Comparison of ENCODE assay signal across 21 cellular contexts in the genomic region with DNA sequence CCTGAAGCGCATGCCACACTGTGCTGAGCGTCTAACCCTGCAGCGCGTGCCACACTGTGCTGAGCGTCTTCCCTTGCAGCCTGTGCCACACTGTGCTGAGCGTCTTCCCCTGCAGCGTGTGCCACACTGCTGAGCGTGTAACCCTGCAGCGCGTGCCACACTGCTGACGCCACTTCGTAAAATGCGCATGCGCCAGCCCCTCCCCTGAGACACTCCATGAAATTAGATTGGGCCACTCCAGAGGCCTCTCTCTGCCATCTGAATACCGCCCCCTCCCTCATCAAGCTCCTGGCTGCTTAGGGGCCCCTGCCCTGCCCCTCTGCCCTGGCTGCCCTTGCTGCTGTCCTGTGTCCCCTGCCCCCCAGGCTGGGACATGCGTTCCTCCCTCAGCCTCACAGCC.
DNase-seq lines count a peak whose midpoint lies in the region; ATAC-seq and TF ChIP-seq lines count a peak whose summit lies in the region.
"Had no signal": no experiment of that assay in that cellular context is flagged by ENCODE, and none has a peak within 500 bp of the region (broad histone marks: within the 10 kb centered on the region; RNA-seq: fewer than 3 reads in every experiment).

No MANE protein-coding gene starts in this region.

- no peaks in the 10 kb centered on the region for H3K9me2 ChIP-seq in GM23338 (ENCODE audit: insufficient read depth)

- no peaks in the 10 kb centered on the region; the same call in 1 of the 2 replicates for H4K20me1 ChIP-seq in GM23338 (replicated peaks; ENCODE audit: insufficient read depth)

- ATAC-seq in GM23338 (peak; percentile 21; the same call in 1 of the 3 replicates), T-helper 17 cell (no peak), HG03439 (IDR thresholded peaks at IDR 0.05; ENCODE audit: unreplicated experiment) (no peak)
- ATAC-seq: HepG2 had no signal

- peaks cover 8% of the 10 kb centered on the region for H3K36me3 ChIP-seq in BE2C
- no peaks in the 10 kb centered on the region for H3K36me3 ChIP-seq in GM23338 (ENCODE audit: insufficient read depth)
- H3K36me3 ChIP-seq: HAP-1 had no signal

- H3K27me3 Mint-ChIP-seq in GM23338 (ENCODE audit: insufficient read depth, low read depth, poor library complexity) (peaks cover 4% of the 10 kb centered on the region), T-helper 17 cell (no peaks in the 10 kb centered on the region)
- H3K27me3 Mint-ChIP-seq: B cell; CD8-positive, alpha-beta memory T cell had no signal

- H3K4me3 Mint-ChIP-seq in GM23338 (no peak overlapping the region), T-helper 17 cell (no peak overlapping the region)
- H3K4me3 Mint-ChIP-seq: B cell had no signal

- H3F3A ChIP-seq in GM23338 (replicated peaks; ENCODE audit: low read depth) = no peaks in the 10 kb centered on the region

- no peak overlapping the region for H3K4me2 ChIP-seq in GM23338

- peak overlapping the region; percentile 47 for H3K4me3 ChIP-seq in BE2C (ENCODE audit: low read depth, low read length)
- no peak overlapping the region for H3K4me3 ChIP-seq in GM23338
- H3K4me3 ChIP-seq: HAP-1, SJCRH30 had no signal

- H3K4me1 ChIP-seq in BE2C = peaks cover 21% of the 10 kb centered on the region
- H3K4me1 ChIP-seq in GM23338 (ENCODE audit: insufficient read depth) = no peaks in the 10 kb centered on the region
- H3K4me1 ChIP-seq: HAP-1, SJCRH30 had no signal

- H3K27ac Mint-ChIP-seq in GM23338 (no peak overlapping the region), T-helper 17 cell (peak overlapping the region; percentile 72)
- H3K27ac Mint-ChIP-seq: B cell had no signal

- H3K9me3 ChIP-seq in BE2C (no peaks in the 10 kb centered on the region), T-helper 17 cell (ENCODE audit: control insufficient read depth, low read length, poor library complexity, severe bottlenecking) (no peaks in the 10 kb centered on the region)
- H3K9me3 ChIP-seq: HAP-1, SJCRH30 had no signal

- H3K79me2 ChIP-seq in GM23338 (replicated peaks; ENCODE audit: insufficient read depth) = no peaks in the 10 kb centered on the region

- H3K36me3 Mint-ChIP-seq in GM23338 (ENCODE audit: low read depth) = no peaks in the 10 kb centered on the region
- H3K36me3 Mint-ChIP-seq in T-helper 17 cell (ENCODE audit: low read depth) = peaks cover 6% of the 10 kb centered on the region

- H3K27ac ChIP-seq in GM23338 (ENCODE audit: low read depth) = no peak overlapping the region
- H3K27ac ChIP-seq: SJCRH30 had no signal

- DNase-seq in BE2C (peak; percentile 91), GM23338 (ENCODE audit: low spot score) (no peak), T-helper 17 cell (no peak), left kidney (ENCODE audit: low read depth, low spot score) (peak; percentile 62), hippocampal formation (lab: John Stamatoyannopoulos, UW) (no peak), iPS-NIHi11 (ENCODE audit: low spot score) (no peak)
- DNase-seq: ACHN; CD8-positive, alpha-beta memory T cell; DND-41; Karpas-422; NCI-H1105 treated with DMSO at 0.1 percent for 48 hours; NCI-H2029 treated with DMSO at 0.1 percent for 48 hours; NCI-H524 treated with DMSO at 0.1 percent for 48 hours; NK-92 treated with Interleukin-12 subunit alpha and Interleukin-12 subunit beta, amount 100 ng/mL, for 24 hours; OCI-M1; RPMI8226; SJCRH30 had no signal

- no peaks in the 10 kb centered on the region for H3K9me3 Mint-ChIP-seq in GM23338
- H3K9me3 Mint-ChIP-seq: CD8-positive, alpha-beta memory T cell had no signal

- no peak for TF ChIP-seq CTCF in BE2C (IDR thresholded peaks at IDR 0.05; ENCODE audit: low read depth, low read length)
- no peak for TF ChIP-seq CTCF in GM23338 (conservative IDR thresholded peaks at IDR 0.05; ENCODE audit: low read depth in 2 of 2)

- no peak overlapping the region for H2AFZ ChIP-seq in GM23338

- H3K4me1 Mint-ChIP-seq in GM23338 = peaks cover 7% of the 10 kb centered on the region; the same call in 2 of the 3 replicates
- H3K4me1 Mint-ChIP-seq in T-helper 17 cell = peaks cover 29% of the 10 kb centered on the region

- H3K27me3 ChIP-seq in BE2C (no peaks in the 10 kb centered on the region), GM23338 (ENCODE audit: insufficient read depth) (no peaks in the 10 kb centered on the region)
- H3K27me3 ChIP-seq: SJCRH30 had no signal

TF ChIP-seq in GM23338, 12 proteins besides CTCF, POLR2A, EP300 and RAD21:
- TF ChIP-seq, protein P1, sequence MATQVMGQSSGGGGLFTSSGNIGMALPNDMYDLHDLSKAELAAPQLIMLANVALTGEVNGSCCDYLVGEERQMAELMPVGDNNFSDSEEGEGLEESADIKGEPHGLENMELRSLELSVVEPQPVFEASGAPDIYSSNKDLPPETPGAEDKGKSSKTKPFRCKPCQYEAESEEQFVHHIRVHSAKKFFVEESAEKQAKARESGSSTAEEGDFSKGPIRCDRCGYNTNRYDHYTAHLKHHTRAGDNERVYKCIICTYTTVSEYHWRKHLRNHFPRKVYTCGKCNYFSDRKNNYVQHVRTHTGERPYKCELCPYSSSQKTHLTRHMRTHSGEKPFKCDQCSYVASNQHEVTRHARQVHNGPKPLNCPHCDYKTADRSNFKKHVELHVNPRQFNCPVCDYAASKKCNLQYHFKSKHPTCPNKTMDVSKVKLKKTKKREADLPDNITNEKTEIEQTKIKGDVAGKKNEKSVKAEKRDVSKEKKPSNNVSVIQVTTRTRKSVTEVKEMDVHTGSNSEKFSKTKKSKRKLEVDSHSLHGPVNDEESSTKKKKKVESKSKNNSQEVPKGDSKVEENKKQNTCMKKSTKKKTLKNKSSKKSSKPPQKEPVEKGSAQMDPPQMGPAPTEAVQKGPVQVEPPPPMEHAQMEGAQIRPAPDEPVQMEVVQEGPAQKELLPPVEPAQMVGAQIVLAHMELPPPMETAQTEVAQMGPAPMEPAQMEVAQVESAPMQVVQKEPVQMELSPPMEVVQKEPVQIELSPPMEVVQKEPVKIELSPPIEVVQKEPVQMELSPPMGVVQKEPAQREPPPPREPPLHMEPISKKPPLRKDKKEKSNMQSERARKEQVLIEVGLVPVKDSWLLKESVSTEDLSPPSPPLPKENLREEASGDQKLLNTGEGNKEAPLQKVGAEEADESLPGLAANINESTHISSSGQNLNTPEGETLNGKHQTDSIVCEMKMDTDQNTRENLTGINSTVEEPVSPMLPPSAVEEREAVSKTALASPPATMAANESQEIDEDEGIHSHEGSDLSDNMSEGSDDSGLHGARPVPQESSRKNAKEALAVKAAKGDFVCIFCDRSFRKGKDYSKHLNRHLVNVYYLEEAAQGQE (IDR thresholded peaks at IDR 0.05; ENCODE audit: unreplicated experiment) = no peak
- TF ChIP-seq, protein P2, sequence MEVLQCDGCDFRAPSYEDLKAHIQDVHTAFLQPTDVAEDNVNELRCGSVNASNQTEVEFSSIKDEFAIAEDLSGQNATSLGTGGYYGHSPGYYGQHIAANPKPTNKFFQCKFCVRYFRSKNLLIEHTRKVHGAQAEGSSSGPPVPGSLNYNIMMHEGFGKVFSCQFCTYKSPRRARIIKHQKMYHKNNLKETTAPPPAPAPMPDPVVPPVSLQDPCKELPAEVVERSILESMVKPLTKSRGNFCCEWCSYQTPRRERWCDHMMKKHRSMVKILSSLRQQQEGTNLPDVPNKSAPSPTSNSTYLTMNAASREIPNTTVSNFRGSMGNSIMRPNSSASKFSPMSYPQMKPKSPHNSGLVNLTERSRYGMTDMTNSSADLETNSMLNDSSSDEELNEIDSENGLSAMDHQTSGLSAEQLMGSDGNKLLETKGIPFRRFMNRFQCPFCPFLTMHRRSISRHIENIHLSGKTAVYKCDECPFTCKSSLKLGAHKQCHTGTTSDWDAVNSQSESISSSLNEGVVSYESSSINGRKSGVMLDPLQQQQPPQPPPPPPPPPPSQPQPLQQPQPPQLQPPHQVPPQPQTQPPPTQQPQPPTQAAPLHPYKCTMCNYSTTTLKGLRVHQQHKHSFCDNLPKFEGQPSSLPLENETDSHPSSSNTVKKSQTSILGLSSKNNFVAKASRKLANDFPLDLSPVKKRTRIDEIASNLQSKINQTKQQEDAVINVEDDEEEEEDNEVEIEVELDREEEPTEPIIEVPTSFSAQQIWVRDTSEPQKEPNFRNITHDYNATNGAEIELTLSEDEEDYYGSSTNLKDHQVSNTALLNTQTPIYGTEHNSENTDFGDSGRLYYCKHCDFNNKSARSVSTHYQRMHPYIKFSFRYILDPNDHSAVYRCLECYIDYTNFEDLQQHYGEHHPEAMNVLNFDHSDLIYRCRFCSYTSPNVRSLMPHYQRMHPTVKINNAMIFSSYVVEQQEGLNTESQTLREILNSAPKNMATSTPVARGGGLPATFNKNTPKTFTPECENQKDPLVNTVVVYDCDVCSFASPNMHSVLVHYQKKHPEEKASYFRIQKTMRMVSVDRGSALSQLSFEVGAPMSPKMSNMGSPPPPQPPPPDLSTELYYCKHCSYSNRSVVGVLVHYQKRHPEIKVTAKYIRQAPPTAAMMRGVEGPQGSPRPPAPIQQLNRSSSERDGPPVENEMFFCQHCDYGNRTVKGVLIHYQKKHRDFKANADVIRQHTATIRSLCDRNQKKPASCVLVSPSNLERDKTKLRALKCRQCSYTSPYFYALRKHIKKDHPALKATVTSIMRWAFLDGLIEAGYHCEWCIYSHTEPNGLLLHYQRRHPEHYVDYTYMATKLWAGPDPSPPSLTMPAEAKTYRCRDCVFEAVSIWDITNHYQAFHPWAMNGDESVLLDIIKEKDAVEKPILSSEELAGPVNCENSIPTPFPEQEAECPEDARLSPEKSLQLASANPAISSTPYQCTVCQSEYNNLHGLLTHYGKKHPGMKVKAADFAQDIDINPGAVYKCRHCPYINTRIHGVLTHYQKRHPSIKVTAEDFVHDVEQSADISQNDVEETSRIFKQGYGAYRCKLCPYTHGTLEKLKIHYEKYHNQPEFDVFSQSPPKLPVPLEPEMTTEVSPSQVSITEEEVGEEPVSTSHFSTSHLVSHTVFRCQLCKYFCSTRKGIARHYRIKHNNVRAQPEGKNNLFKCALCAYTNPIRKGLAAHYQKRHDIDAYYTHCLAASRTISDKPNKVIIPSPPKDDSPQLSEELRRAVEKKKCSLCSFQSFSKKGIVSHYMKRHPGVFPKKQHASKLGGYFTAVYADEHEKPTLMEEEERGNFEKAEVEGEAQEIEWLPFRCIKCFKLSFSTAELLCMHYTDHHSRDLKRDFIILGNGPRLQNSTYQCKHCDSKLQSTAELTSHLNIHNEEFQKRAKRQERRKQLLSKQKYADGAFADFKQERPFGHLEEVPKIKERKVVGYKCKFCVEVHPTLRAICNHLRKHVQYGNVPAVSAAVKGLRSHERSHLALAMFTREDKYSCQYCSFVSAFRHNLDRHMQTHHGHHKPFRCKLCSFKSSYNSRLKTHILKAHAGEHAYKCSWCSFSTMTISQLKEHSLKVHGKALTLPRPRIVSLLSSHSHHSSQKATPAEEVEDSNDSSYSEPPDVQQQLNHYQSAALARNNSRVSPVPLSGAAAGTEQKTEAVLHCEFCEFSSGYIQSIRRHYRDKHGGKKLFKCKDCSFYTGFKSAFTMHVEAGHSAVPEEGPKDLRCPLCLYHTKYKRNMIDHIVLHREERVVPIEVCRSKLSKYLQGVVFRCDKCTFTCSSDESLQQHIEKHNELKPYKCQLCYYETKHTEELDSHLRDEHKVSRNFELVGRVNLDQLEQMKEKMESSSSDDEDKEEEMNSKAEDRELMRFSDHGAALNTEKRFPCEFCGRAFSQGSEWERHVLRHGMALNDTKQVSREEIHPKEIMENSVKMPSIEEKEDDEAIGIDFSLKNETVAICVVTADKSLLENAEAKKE (CRISPR knock-in tag; IDR thresholded peaks at IDR 0.05) = no peak
- no peak for TF ChIP-seq ZNF331 (CRISPR knock-in tag; IDR thresholded peaks at IDR 0.05; ENCODE audit: low read depth)
TF ChIP-seq in GM23338: peak in this region for 0.

Comparison
In these comparisons a context has a peak if more than half of its experiments do, and no peak if none do; other contexts are left out.
1. DNase-seq: peak in BE2C (single experiment) and left kidney (single experiment); none in GM23338 (single experiment), T-helper 17 cell (0 of 3), hippocampal formation (0 of 2) and iPS-NIHi11 (single experiment).